In genomic region chr3:110077093-110077492, GRCh38 we compare ENCODE assay signal across 22 cellular contexts.
"Had no signal": no experiment of that assay in that cellular context is flagged by ENCODE, and none has a peak within 500 bp of the region (broad histone marks: within the 10 kb centered on the region; RNA-seq: fewer than 3 reads in every experiment).

No MANE protein-coding gene starts in this region.

- FAIRE-seq: endometrium, keratinocyte had no signal

- ATAC-seq: activated CD4-positive, CD25-positive, alpha-beta regulatory T cell treated with anti-CD3 and anti-CD28 coated beads, Interleukin-2, amount 50 U/mL, for 24 hours; activated CD8-positive, alpha-beta memory T cell treated with anti-CD3 and anti-CD28 coated beads, Interleukin-2, amount 10 ng/mL, durations not matched to agents 7 days and 5 days; activated CD8-positive, alpha-beta T cell treated with anti-CD3 and anti-CD28 coated beads for 36 hours; activated naive CD8-positive, alpha-beta T cell treated with anti-CD3 and anti-CD28 coated beads, Interleukin-2, amount 50 U/mL, for 24 hours; body of pancreas; left lung; stimulated activated naive CD8-positive, alpha-beta T cell treated with anti-CD3 and anti-CD28 coated beads, Interleukin-15, Interleukin-2, amounts not matched to agents 100 U/mL and 50 U/mL, for 24 hours; upper lobe of right lung had no signal

- DNase-seq: activated CD4-positive, alpha-beta T cell treated with anti-CD3 and anti-CD28 coated beads, Interleukin-2, amount 10 ng/mL, durations not matched to agents 7 days and 5 days; activated CD8-positive, alpha-beta memory T cell treated with anti-CD3 and anti-CD28 coated beads, Interleukin-2, amount 10 ng/mL, durations not matched to agents 7 days and 5 days; activated CD8-positive, alpha-beta T cell treated with anti-CD3 and anti-CD28 coated beads for 36 hours; activated gamma-delta T cell; activated naive CD4-positive, alpha-beta T cell treated with anti-CD3 and anti-CD28 coated beads, Interleukin-2, amount 50 U/mL, for 16 hours; activated naive CD8-positive, alpha-beta T cell treated with anti-CD3 and anti-CD28 coated beads, Interleukin-2, amount 50 U/mL, for 24 hours; activated T-cell treated with anti-CD3 and anti-CD28 coated beads for 4 hours; body of pancreas; left lung; naive B cell; occipital lobe; posterior cingulate gyrus; retina; sigmoid colon; stimulated activated CD4-positive, alpha-beta T cell treated with anti-CD3 and anti-CD28 coated beads, Interleukin-15, amount 100 ng/mL, for 24 hours; stimulated activated naive CD8-positive, alpha-beta T cell treated with anti-CD3 and anti-CD28 coated beads, Interleukin-15, Interleukin-2, amounts not matched to agents 100 U/mL and 50 U/mL, for 24 hours; T-helper 2 cell; thyroid gland; upper lobe of right lung had no signal
